ENCODE assay signal across 20 cellular contexts in the genomic region with DNA sequence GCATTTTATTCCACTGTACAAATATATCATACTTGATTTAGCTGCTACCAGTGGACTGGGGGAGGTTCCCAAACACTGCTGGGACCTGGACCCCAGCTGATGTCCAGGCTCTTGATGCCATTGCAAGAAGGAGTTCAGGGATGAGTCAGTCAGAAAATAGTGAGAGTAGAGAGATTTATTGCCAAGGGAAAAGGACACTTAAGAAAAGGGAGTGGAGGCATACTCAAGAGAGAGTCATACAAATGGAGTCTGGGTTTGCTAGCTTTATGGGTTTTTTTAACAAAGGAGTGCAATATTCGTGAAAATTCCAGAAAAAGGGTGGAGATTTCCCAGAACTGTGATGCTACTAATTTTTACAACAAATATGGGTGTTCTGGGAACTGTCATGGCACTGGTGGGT. TPM values are rescaled to one million over a fixed set of nuclear protein-coding genes. Genes with fewer than 3 reads are reported as not detected.
DNase-seq lines count a peak whose midpoint lies in the region; FAIRE-seq and TF ChIP-seq lines count a peak whose summit lies in the region.
"Had no signal": no experiment of that assay in that cellular context is flagged by ENCODE, and none has a peak within 500 bp of the region (broad histone marks: within the 10 kb centered on the region; RNA-seq: fewer than 3 reads in every experiment).

No MANE protein-coding gene starts in this region.

- no peaks in the 10 kb centered on the region for H3K9me1 ChIP-seq in keratinocyte (ENCODE audit: control insufficient read depth, extremely low read depth, insufficient read depth, low read length)

- H3K27ac ChIP-seq in breast epithelium (no peak overlapping the region), astrocyte (ENCODE audit: low read depth, low read length) (peak overlapping the region; percentile 43), keratinocyte (ENCODE audit: control insufficient read depth, insufficient read depth, low read length) (peak overlapping the region; percentile 26)
- H3K27ac ChIP-seq: 22Rv1, gastroesophageal sphincter, tibial artery had no signal

- DNase-seq in MCF 10A (ENCODE audit: unreplicated experiment) (peak; percentile 74), breast epithelium (ENCODE audit: low spot score in 2 of 2) (no peak), astrocyte (ENCODE audit: low read depth) (peak; percentile 86), keratinocyte (ENCODE audit: low read depth, low spot score) (no peak), DMS114 treated with DMSO at 0.1 percent for 48 hours (lab: John Stamatoyannopoulos, UW; ENCODE audit: unreplicated experiment) (no peak), islet precursor cell (no peak)
- no peak for DNase-seq in activated CD8-positive, alpha-beta memory T cell treated with anti-CD3 and anti-CD28 coated beads, Interleukin-2, amount 50 U/mL, for 4 hours
- no peak for DNase-seq in stimulated activated CD4-positive, alpha-beta T cell treated with anti-CD3 and anti-CD28 coated beads, Interleukin-12 subunit alpha, Interleukin-12 subunit beta, amount 100 ng/mL, for 4 hours
- DNase-seq: aorta; GF-D8; immature natural killer cell; NCI-H748 treated with DMSO at 0.1 percent for 48 hours; Right ventricle myocardium superior; stimulated activated CD4-positive, alpha-beta T cell treated with anti-CD3 and anti-CD28 coated beads, Interleukin-2, amount 100 ng/mL, for 24 hours; stimulated activated CD8-positive, alpha-beta memory T cell treated with anti-CD3 and anti-CD28 coated beads, Interleukin-4, amount 100 ng/mL, for 48 hours; T1000; tibial artery had no signal

- H3K4me1 ChIP-seq in breast epithelium (no peaks in the 10 kb centered on the region), astrocyte (ENCODE audit: insufficient read depth, low read length) (peaks cover 25% of the 10 kb centered on the region), keratinocyte (ENCODE audit: control insufficient read depth, extremely low read depth, insufficient read depth, low read length) (peaks cover 10% of the 10 kb centered on the region)
- H3K4me1 ChIP-seq: gastroesophageal sphincter had no signal

- peaks cover 29% of the 10 kb centered on the region for H3K79me2 ChIP-seq in astrocyte (ENCODE audit: insufficient read depth, low read length)
- H3K79me2 ChIP-seq in keratinocyte (ENCODE audit: control insufficient read depth, insufficient read depth, low read length): no peaks in the 10 kb centered on the region

- H3K36me3 ChIP-seq in breast epithelium (no peaks in the 10 kb centered on the region), astrocyte (ENCODE audit: insufficient read depth, low read length) (no peaks in the 10 kb centered on the region), keratinocyte (ENCODE audit: control insufficient read depth in 2 of 2, extremely low read depth in 1 of 2, insufficient read depth in 2 of 2, low read length in 2 of 2) (no peaks in the 10 kb centered on the region)
- H3K36me3 ChIP-seq: gastroesophageal sphincter, tibial artery had no signal

- no peak for FAIRE-seq in astrocyte (lab: Jason Lieb, UNC)
- no peak for FAIRE-seq in keratinocyte (lab: Jason Lieb, UNC)

- H2AFZ ChIP-seq in astrocyte (ENCODE audit: low read depth, low read length) (no peak overlapping the region), keratinocyte (ENCODE audit: control insufficient read depth, low read length) (peak overlapping the region; percentile 22)

- H3K27ac Mint-ChIP-seq in MCF 10A (ENCODE audit: low read depth, unreplicated experiment) (peak overlapping the region; percentile 61), astrocyte (ENCODE audit: unreplicated experiment) (peak overlapping the region; percentile 34)
- H3K27ac Mint-ChIP-seq: activated T-helper 17 cell treated with anti-CD3 and anti-CD28 coated beads, Interleukin-2, amount 50 U/mL, for 72 hours; immature natural killer cell had no signal

- no peaks in the 10 kb centered on the region for H3K9me3 Mint-ChIP-seq in MCF 10A (ENCODE audit: unreplicated experiment)
- no peaks in the 10 kb centered on the region for H3K9me3 Mint-ChIP-seq in astrocyte (ENCODE audit: unreplicated experiment)
- H3K9me3 Mint-ChIP-seq: activated T-helper 17 cell treated with anti-CD3 and anti-CD28 coated beads, Interleukin-2, amount 50 U/mL, for 72 hours had no signal

- no peak overlapping the region for H3K4me3 ChIP-seq in breast epithelium
- H3K4me3 ChIP-seq in astrocyte (ENCODE audit: insufficient read depth, low read depth, low read length): no peak overlapping the region
- H3K4me3 ChIP-seq in keratinocyte (ENCODE audit: control insufficient read depth in 2 of 3, extremely low read depth in 1 of 3, insufficient read depth in 2 of 3, low read depth in 1 of 3, low read length in 3 of 3): no peak overlapping the region
- H3K4me3 ChIP-seq: gastroesophageal sphincter, tibial artery had no signal

- H3K27me3 ChIP-seq in breast epithelium: no peaks in the 10 kb centered on the region
- no peaks in the 10 kb centered on the region for H3K27me3 ChIP-seq in astrocyte (ENCODE audit: insufficient read depth, low read length)
- H3K27me3 ChIP-seq in keratinocyte (ENCODE audit: control insufficient read depth, extremely low read depth, insufficient read depth, low read length): no peaks in the 10 kb centered on the region
- H3K27me3 ChIP-seq: gastroesophageal sphincter, tibial artery had no signal

- no TSS peak for BruUV-seq in MCF 10A (replicated peaks; lab: Mats Ljungman, UMichigan)

- H3K4me1 Mint-ChIP-seq in MCF 10A (ENCODE audit: insufficient read depth, unreplicated experiment) (peaks cover 13% of the 10 kb centered on the region), astrocyte (ENCODE audit: low read depth, unreplicated experiment) (peaks cover 29% of the 10 kb centered on the region)
- H3K4me1 Mint-ChIP-seq: activated T-helper 17 cell treated with anti-CD3 and anti-CD28 coated beads, Interleukin-2, amount 50 U/mL, for 72 hours; immature natural killer cell had no signal

- peak overlapping the region; percentile 0 for H3K4me2 ChIP-seq in astrocyte (ENCODE audit: low read length)
- H3K4me2 ChIP-seq in keratinocyte (ENCODE audit: control insufficient read depth, extremely low read depth, insufficient read depth, low read depth, low read length): no peak overlapping the region

- H3K36me3 Mint-ChIP-seq in MCF 10A (ENCODE audit: insufficient read depth, unreplicated experiment) (no peaks in the 10 kb centered on the region), astrocyte (ENCODE audit: low read depth, unreplicated experiment) (peaks cover 2% of the 10 kb centered on the region)
- H3K36me3 Mint-ChIP-seq: immature natural killer cell had no signal

- no peak for TF ChIP-seq CTCF in MCF 10A (IDR thresholded peaks at IDR 0.05; ENCODE audit: unreplicated experiment)
- no peak for TF ChIP-seq CTCF in breast epithelium (IDR thresholded peaks at IDR 0.05)
- no peak for TF ChIP-seq CTCF in astrocyte (IDR thresholded peaks at IDR 0.05; ENCODE audit: insufficient read depth, low read depth, low read length)
- no peak for TF ChIP-seq CTCF in keratinocyte (optimal IDR thresholded peaks at IDR 0.05 in 1 of 3, IDR thresholded peaks at IDR 0.05 in 1 of 3, conservative IDR thresholded peaks at IDR 0.05 in 1 of 3; ENCODE audit: extremely low read depth in 1 of 3, insufficient read depth in 2 of 3, low read length in 3 of 3)

- POLR2A ChIA-PET in MCF 10A (lab: Yijun Ruan, JAX): interaction anchor here (0.6 to 1.1 kb wide), 3 partner anchors 14 to 731 kb away, joined by 3 to 6 read pairs (median 4); no protein-coding TSS in a partner anchor

- peaks cover 0 to 2% of the 10 kb centered on the region in 2 donors for H3K9me3 ChIP-seq in breast epithelium
- H3K9me3 ChIP-seq in astrocyte (ENCODE audit: insufficient read depth, low read depth, low read length): no peaks in the 10 kb centered on the region
- no peaks in the 10 kb centered on the region for H3K9me3 ChIP-seq in keratinocyte (ENCODE audit: control insufficient read depth, low read depth, low read length)
- H3K9me3 ChIP-seq: gastroesophageal sphincter, tibial artery had no signal

- H3K4me3 Mint-ChIP-seq in MCF 10A (ENCODE audit: unreplicated experiment): no peak overlapping the region
- no peak overlapping the region for H3K4me3 Mint-ChIP-seq in astrocyte (ENCODE audit: unreplicated experiment)
- H3K4me3 Mint-ChIP-seq: activated T-helper 17 cell treated with anti-CD3 and anti-CD28 coated beads, Interleukin-2, amount 50 U/mL, for 72 hours; immature natural killer cell had no signal

- TF ChIP-seq POLR2A in breast epithelium (IDR thresholded peaks at IDR 0.05): no peak

- intact Hi-C loops in MCF 10A (cut with micrococcal nuclease): no loop called here
- intact Hi-C loops in breast epithelium (cut with DNase I; ENCODE audit: low total_unique reads): no loop called here

- H4K20me1 ChIP-seq in astrocyte (ENCODE audit: insufficient read depth, low read length) (peaks cover 4% of the 10 kb centered on the region), keratinocyte (ENCODE audit: control insufficient read depth, extremely low read depth, insufficient read depth, low read length) (no peaks in the 10 kb centered on the region)

- CTCF ChIA-PET in MCF 10A (lab: Yijun Ruan, JAX): interaction anchor here (0.6 to 0.7 kb wide), 3 partner anchors 22 to 887 kb away, joined by 3 read pairs; no protein-coding TSS in a partner anchor

- H3K9ac ChIP-seq in astrocyte (ENCODE audit: low read length): no peak overlapping the region
- H3K9ac ChIP-seq in keratinocyte (ENCODE audit: control insufficient read depth, extremely low read depth, insufficient read depth, low read length): no peak overlapping the region

- dilution Hi-C loops in keratinocyte (cut with MboI; ENCODE audit: extremely low pct_ligation_motif_present, low sequenced_read_pairs): no loop called here

- H3K27me3 Mint-ChIP-seq in MCF 10A (ENCODE audit: insufficient read depth, unreplicated experiment) (no peaks in the 10 kb centered on the region), astrocyte (ENCODE audit: low read depth, unreplicated experiment) (no peaks in the 10 kb centered on the region)
- H3K27me3 Mint-ChIP-seq: activated T-helper 17 cell treated with anti-CD3 and anti-CD28 coated beads, Interleukin-2, amount 50 U/mL, for 72 hours had no signal

RNA-seq across cellular contexts. Expression of gene GPC6, which starts 36.1 kb away (rescaled TPM):
- total RNA-seq in MCF 10A (2022) (8.4 and 9.7 TPM in 2 replicates), breast epithelium (10 to 100 TPM in 1 of 3 donors, 1 to 10 TPM in 2; 3.5 to 44.0 (median 4.9) TPM), astrocyte (63.0 and 81.8 TPM in 2 replicates)
- polyA plus RNA-seq in keratinocyte: 0.42 to 0.49 TPM (median 0.45 TPM) in 3 replicates
- polyA plus RNA-seq in keratinocyte (2011; ENCODE audit: low read depth): 0.34 TPM
- 0.17 and 0.29 TPM in 2 replicates for polyA plus RNA-seq in keratinocyte (2011; cell fraction: cytosol; rRNA removed)
- 0.43 and 0.47 TPM in 2 replicates for polyA plus RNA-seq in keratinocyte (2011; cell fraction: nucleus; rRNA removed)
- 0.28 and 0.53 TPM in 2 replicates for polyA plus RNA-seq in keratinocyte (2012; ENCODE audit: low replicate concordance)
- 0.39 to 2.5 TPM (median 1.1 TPM) in 3 replicates for polyA minus RNA-seq in keratinocyte
- polyA minus RNA-seq in keratinocyte (2011; cell fraction: cytosol; rRNA and poly(A)+ RNA removed): 0.38 TPM
- 0.95 and 2.9 TPM in 2 replicates for polyA minus RNA-seq in keratinocyte (2011; cell fraction: nucleus; rRNA and poly(A)+ RNA removed)
- total RNA-seq: activated T-helper 17 cell treated with anti-CD3 and anti-CD28 coated beads, Interleukin-2, amount 50 U/mL, for 72 hours had no signal
- polyA plus RNA-seq: immature natural killer cell had no signal

Comparison
In these comparisons a context has a peak if more than half of its experiments do, and no peak if none do; other contexts are left out.
1. DNase-seq: peak in MCF 10A (single experiment) and astrocyte (single experiment); none in breast epithelium (0 of 2), keratinocyte (single experiment), activated CD8-positive, alpha-beta memory T cell treated with anti-CD3 and anti-CD28 coated beads, Interleukin-2, amount 50 U/mL, for 4 hours (single experiment), stimulated activated CD4-positive, alpha-beta T cell treated with anti-CD3 and anti-CD28 coated beads, Interleukin-12 subunit alpha, Interleukin-12 subunit beta, amount 100 ng/mL, for 4 hours (single experiment), DMS114 treated with DMSO at 0.1 percent for 48 hours (single experiment) and islet precursor cell (single experiment).
2. H3K27ac ChIP-seq: peak in astrocyte (single experiment) and keratinocyte (single experiment); none in breast epithelium (0 of 2).